ENCODE assay signal across 20 cellular contexts in the genomic region with DNA sequence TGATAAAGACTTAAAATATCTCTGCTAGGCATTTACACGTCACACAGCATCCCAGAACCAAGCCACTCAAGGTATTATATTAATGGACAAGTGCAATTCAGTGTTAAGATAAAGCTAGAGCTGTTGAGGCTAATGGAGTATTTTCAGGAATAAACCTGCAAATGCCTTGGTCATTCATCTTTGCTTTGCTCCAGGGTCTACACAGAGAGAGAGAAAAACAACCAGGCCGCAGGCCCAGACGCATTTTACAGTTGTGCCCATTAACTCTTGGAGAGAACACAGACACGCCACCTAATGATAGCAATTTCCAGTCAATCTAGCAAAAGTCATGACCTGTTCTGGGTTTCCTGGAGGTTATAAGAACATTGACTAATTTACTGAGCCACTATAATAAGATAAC.
DNase-seq lines count a peak whose midpoint lies in the region; ATAC-seq and TF ChIP-seq lines count a peak whose summit lies in the region.
"Had no signal": no experiment of that assay in that cellular context is flagged by ENCODE, and none has a peak within 500 bp of the region (broad histone marks: within the 10 kb centered on the region; RNA-seq: fewer than 3 reads in every experiment).

No MANE protein-coding gene starts in this region.

- intact Hi-C loops in activated CD8-positive, alpha-beta T cell treated with anti-CD3 and anti-CD28 coated beads for 36 hours (cut with micrococcal nuclease): no loop called here
- intact Hi-C loops in CD4-positive, alpha-beta T cell (cut with DNase I, micrococcal nuclease): no loop called here

- no peaks in the 10 kb centered on the region for H3K4me1 Mint-ChIP-seq in activated CD8-positive, alpha-beta T cell treated with anti-CD3 and anti-CD28 coated beads for 36 hours (ENCODE audit: low read depth)
- no peaks in the 10 kb centered on the region for H3K4me1 Mint-ChIP-seq in CD4-positive, alpha-beta T cell (ENCODE audit: low read depth)
- H3K4me1 Mint-ChIP-seq: T-cell had no signal

- DNase-seq in NCI-H524 (lab: John Stamatoyannopoulos, UW) (peak; percentile 14 to 55), NCI-H524 treated with DMSO at 0.1 percent for 48 hours (lab: John Stamatoyannopoulos, UW) (no peak), NCI-H82 treated with DMSO at 0.1 percent for 48 hours (lab: John Stamatoyannopoulos, UW; ENCODE audit: unreplicated experiment) (peak; percentile 87), islet precursor cell (peak; percentile 87), dermis blood vessel endothelial cell (no peak)
- no peak for DNase-seq in activated CD8-positive, alpha-beta T cell treated with anti-CD3 and anti-CD28 coated beads for 36 hours
- no peak for DNase-seq in CD4-positive, alpha-beta T cell
- DNase-seq: AML-193, GF-D8, IMR-90, NCI-H187, NCI-H226, NCI-H510A treated with DMSO at 0.1 percent for 48 hours, PC-9, RPMI8226, SHP77 treated with DMSO at 0.1 percent for 48 hours, T-cell had no signal

- H3K36me3 Mint-ChIP-seq in activated CD8-positive, alpha-beta T cell treated with anti-CD3 and anti-CD28 coated beads for 36 hours (ENCODE audit: low read depth): no peaks in the 10 kb centered on the region
- no peaks in the 10 kb centered on the region for H3K36me3 Mint-ChIP-seq in CD4-positive, alpha-beta T cell (ENCODE audit: low read depth)
- H3K36me3 Mint-ChIP-seq: T-cell had no signal

- peaks cover 3% of the 10 kb centered on the region for H3K9me3 Mint-ChIP-seq in activated CD8-positive, alpha-beta T cell treated with anti-CD3 and anti-CD28 coated beads for 36 hours
- peaks cover 10% of the 10 kb centered on the region for H3K9me3 Mint-ChIP-seq in CD4-positive, alpha-beta T cell

- POLR2A ChIA-PET in activated CD8-positive, alpha-beta T cell treated with anti-CD3 and anti-CD28 coated beads for 36 hours (lab: Charles Lee): no interaction called here
- POLR2A ChIA-PET in CD4-positive, alpha-beta T cell (lab: Charles Lee): no interaction called here

- no peaks in the 10 kb centered on the region for H3K27me3 ChIP-seq in CD4-positive, alpha-beta T cell (ENCODE audit: control insufficient read depth, insufficient read depth, low read length)

- H3K27ac Mint-ChIP-seq in activated CD8-positive, alpha-beta T cell treated with anti-CD3 and anti-CD28 coated beads for 36 hours: no peak overlapping the region
- no peak overlapping the region for H3K27ac Mint-ChIP-seq in CD4-positive, alpha-beta T cell
- H3K27ac Mint-ChIP-seq: T-cell had no signal

- ATAC-seq in GM18858 (IDR thresholded peaks at IDR 0.05; ENCODE audit: unreplicated experiment): no peak
- ATAC-seq in activated CD8-positive, alpha-beta T cell treated with anti-CD3 and anti-CD28 coated beads for 36 hours: no peak
- ATAC-seq in CD4-positive, alpha-beta T cell (ENCODE audit: poor library complexity): no peak
- ATAC-seq: T-cell had no signal

- no peak overlapping the region for H3K4me3 Mint-ChIP-seq in activated CD8-positive, alpha-beta T cell treated with anti-CD3 and anti-CD28 coated beads for 36 hours
- no peak overlapping the region for H3K4me3 Mint-ChIP-seq in CD4-positive, alpha-beta T cell
- H3K4me3 Mint-ChIP-seq: T-cell had no signal

- no peak overlapping the region for H3K27ac ChIP-seq in CD4-positive, alpha-beta T cell (ENCODE audit: low read depth, low read length)
- H3K27ac ChIP-seq: C4-2B, KMS-11, PC-9 had no signal

- no peaks in the 10 kb centered on the region for H3K27me3 Mint-ChIP-seq in activated CD8-positive, alpha-beta T cell treated with anti-CD3 and anti-CD28 coated beads for 36 hours
- H3K27me3 Mint-ChIP-seq in CD4-positive, alpha-beta T cell: no peaks in the 10 kb centered on the region
- H3K27me3 Mint-ChIP-seq: T-cell had no signal

- no peaks in the 10 kb centered on the region for H3K9me3 ChIP-seq in CD4-positive, alpha-beta T cell (ENCODE audit: control insufficient read depth, low read length)

- TF ChIP-seq CTCF in activated CD8-positive, alpha-beta T cell treated with anti-CD3 and anti-CD28 coated beads for 36 hours (IDR thresholded peaks at IDR 0.05): no peak
- TF ChIP-seq CTCF in CD4-positive, alpha-beta T cell (IDR thresholded peaks at IDR 0.05): no peak

- CTCF ChIA-PET in activated CD8-positive, alpha-beta T cell treated with anti-CD3 and anti-CD28 coated beads for 36 hours (lab: Charles Lee): no interaction called here
- CTCF ChIA-PET in CD4-positive, alpha-beta T cell (lab: Charles Lee): no interaction called here

Comparison
In these comparisons a context has a peak if more than half of its experiments do, and no peak if none do; other contexts are left out.
1. DNase-seq: peak in NCI-H524 (2 of 2), NCI-H82 treated with DMSO at 0.1 percent for 48 hours (single experiment) and islet precursor cell (single experiment); none in NCI-H524 treated with DMSO at 0.1 percent for 48 hours (single experiment), activated CD8-positive, alpha-beta T cell treated with anti-CD3 and anti-CD28 coated beads for 36 hours (single experiment), CD4-positive, alpha-beta T cell (0 of 10) and dermis blood vessel endothelial cell (single experiment).